Comparison of ENCODE assay signal across 1 cellular context in the genomic region with DNA sequence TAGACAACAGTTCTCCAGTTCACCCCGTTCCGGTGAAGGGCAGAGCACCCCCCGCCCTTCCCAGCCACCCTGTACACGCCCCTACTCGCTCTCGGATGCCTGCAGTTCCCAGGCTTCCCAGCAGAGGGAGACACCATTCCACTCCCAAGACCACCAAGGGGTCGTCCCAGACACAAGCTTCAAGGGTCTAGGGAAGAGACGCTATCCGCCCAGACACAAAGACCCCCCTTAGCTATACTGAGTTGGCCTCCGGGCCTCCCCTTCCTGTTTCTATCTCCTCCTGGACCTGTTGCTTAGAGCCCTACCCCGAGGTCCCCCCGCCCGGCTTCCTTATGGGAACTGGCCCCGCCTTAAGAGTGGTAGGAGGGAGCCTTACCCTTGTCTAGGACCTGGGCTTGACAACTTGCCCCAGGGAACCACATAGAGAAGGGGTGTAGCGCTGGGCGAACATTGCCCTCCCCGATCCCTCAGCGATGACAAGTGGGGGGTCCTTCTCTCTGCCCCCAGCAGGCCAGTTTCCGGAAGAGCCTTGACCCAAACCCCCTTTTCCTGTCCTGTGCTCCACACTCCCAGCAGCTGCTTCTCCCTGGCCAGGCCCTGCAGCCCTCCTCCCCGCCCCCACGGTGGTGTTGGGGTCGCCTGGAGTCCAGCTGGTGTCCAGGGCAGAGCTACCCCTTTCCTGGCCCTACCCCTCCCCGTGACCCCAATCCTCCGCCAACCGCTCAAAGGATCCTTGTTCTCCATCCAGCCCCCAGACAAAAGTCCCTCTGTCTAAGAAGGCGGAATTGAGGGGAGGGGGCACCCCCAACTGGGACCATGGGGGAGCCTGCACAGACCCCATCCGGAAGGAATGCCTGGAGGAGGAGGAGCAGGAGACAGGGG.
TF ChIP-seq lines count a peak whose summit lies in the region.

No MANE protein-coding gene starts in this region.

TF ChIP-seq in HepG2, 621 proteins besides CTCF, POLR2A, EP300 and RAD21 (continued from another document):
- no peak for TF ChIP-seq GABPA (IDR thresholded peaks at IDR 0.05; ENCODE audit: low read depth, low read length)
- TF ChIP-seq GABPA (CRISPR knock-in tag; IDR thresholded peaks at IDR 0.05; ENCODE audit: low read depth) = 0 out of 2 replicates have a peak, but pooled peaks have one; percentile 34
- TF ChIP-seq ETV5 (CRISPR knock-in tag; IDR thresholded peaks at IDR 0.05; ENCODE audit: borderline replicate concordance) = peak; percentile 22; the same call in 1 of the 2 replicates
- no peak for TF ChIP-seq ZNF160 (CRISPR knock-in tag; IDR thresholded peaks at IDR 0.05)
TF ChIP-seq in HepG2: peak in this region for 52.
